22 cellular contexts compared by ENCODE assay signal in the genomic region with DNA sequence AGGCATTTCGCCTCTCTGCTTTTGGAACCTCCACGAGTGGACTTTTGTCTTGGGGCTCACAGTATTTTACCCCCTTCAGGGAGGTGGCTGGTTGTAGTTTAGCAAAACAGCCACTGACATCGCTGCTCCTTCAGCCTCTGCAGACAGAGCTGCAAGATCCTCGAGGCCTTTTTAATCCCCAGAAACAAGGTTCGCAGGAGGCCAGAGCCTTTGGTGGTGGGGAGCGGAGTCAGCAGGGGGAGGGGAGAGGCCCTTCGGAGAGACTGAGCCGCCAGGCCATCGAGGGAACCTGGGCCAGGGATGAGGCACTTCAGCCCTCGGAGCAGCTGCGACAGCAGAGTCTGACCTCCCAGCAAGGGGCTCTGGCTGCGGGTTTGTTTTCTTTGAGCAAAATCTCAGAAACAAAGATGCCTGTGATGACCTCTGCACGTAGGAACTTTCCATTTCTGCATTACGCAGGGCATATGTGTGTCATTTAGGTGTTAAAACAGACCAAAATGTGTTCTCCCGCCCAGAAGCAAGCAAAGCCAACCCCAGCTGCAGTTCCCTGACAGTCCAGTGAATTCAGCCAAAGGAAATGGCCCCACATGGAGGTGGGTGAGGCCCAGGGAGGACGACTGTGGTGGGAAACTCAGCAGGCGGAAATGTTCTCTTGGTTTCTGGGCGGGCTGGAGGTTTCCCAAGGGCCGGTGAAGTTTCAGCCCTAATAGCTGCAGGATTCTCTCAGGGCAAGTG.
A peak's percentile ranks its signal among the peaks of the same experiment; 100 is the strongest.
DNase-seq lines count a peak whose midpoint lies in the region; ATAC-seq and TF ChIP-seq lines count a peak whose summit lies in the region.
"Had no signal": no experiment of that assay in that cellular context is flagged by ENCODE, and none has a peak within 500 bp of the region (broad histone marks: within the 10 kb centered on the region; RNA-seq: fewer than 3 reads in every experiment).

No MANE protein-coding gene starts in this region.

- no TSS peak for BruUV-seq in OCI-LY7 (replicated peaks; lab: Mats Ljungman, UMichigan)

- H3K36me3 ChIP-seq in GM23338 (ENCODE audit: insufficient read depth) (no peaks in the 10 kb centered on the region), spleen (no peaks in the 10 kb centered on the region), OCI-LY7 (ENCODE audit: insufficient read depth, low read length) (no peaks in the 10 kb centered on the region)
- H3K36me3 ChIP-seq: ascending aorta, colonic mucosa, upper lobe of left lung had no signal

- no peak overlapping the region for H3K4me3 Mint-ChIP-seq in GM23338
- H3K4me3 Mint-ChIP-seq: activated CD4-positive, alpha-beta T cell treated with anti-CD3 and anti-CD28 coated beads, Interleukin-2, amount 10 ng/mL, durations not matched to agents 24 days and 14 days; activated CD8-positive, alpha-beta memory T cell treated with anti-CD3 and anti-CD28 coated beads, Interleukin-2, amount 10 ng/mL, durations not matched to agents 7 days and 5 days; activated naive CD4-positive, alpha-beta T cell treated with anti-CD3 and anti-CD28 coated beads, Interleukin-2, amount 50 U/mL, for 24 hours; activated T-helper 1 cell treated with anti-CD3 and anti-CD28 coated beads, Interleukin-12 subunit alpha, Interleukin-12 subunit beta, Interleukin-2, Interleukin-4 antibody, amounts not matched to agents 30 ng/mL and 10 ng/mL and 1 ng/mL, durations not matched to agents 14 hours and 24 hours and 36 hours; HFFc6; stimulated activated naive CD8-positive, alpha-beta T cell treated with anti-CD3 and anti-CD28 coated beads, Interleukin-15, amount 100 ng/mL, for 72 hours had no signal

- H3K36me3 Mint-ChIP-seq in GM23338 (ENCODE audit: low read depth) = no peaks in the 10 kb centered on the region
- H3K36me3 Mint-ChIP-seq: activated CD8-positive, alpha-beta memory T cell treated with anti-CD3 and anti-CD28 coated beads, Interleukin-2, amount 10 ng/mL, durations not matched to agents 7 days and 5 days; activated naive CD4-positive, alpha-beta T cell treated with anti-CD3 and anti-CD28 coated beads, Interleukin-2, amount 50 U/mL, for 24 hours had no signal

- H3K79me2 ChIP-seq in GM23338 (replicated peaks; ENCODE audit: insufficient read depth) (no peaks in the 10 kb centered on the region), OCI-LY7 (ENCODE audit: insufficient read depth, low read depth, low read length) (no peaks in the 10 kb centered on the region)

- H3K9me3 Mint-ChIP-seq in GM23338 = no peaks in the 10 kb centered on the region; the same call in 2 of the 3 replicates
- H3K9me3 Mint-ChIP-seq: activated CD4-positive, alpha-beta T cell treated with anti-CD3 and anti-CD28 coated beads, Interleukin-2, amount 10 ng/mL, durations not matched to agents 24 days and 14 days; activated naive CD4-positive, alpha-beta T cell treated with anti-CD3 and anti-CD28 coated beads, Interleukin-2, amount 50 U/mL, for 24 hours; activated T-helper 1 cell treated with anti-CD3 and anti-CD28 coated beads, Interleukin-12 subunit alpha, Interleukin-12 subunit beta, Interleukin-2, Interleukin-4 antibody, amounts not matched to agents 30 ng/mL and 10 ng/mL and 1 ng/mL, durations not matched to agents 14 hours and 24 hours and 36 hours; stimulated activated naive CD8-positive, alpha-beta T cell treated with anti-CD3 and anti-CD28 coated beads, Interleukin-15, amount 100 ng/mL, for 72 hours had no signal

- peak; percentile 36 for ATAC-seq in GM23338
- peak; percentile 24 to 60 for ATAC-seq in left cardiac atrium
- no peak for ATAC-seq in HG03520 (IDR thresholded peaks at IDR 0.05; ENCODE audit: unreplicated experiment)
- no peak for ATAC-seq in HG02970 (IDR thresholded peaks at IDR 0.05; ENCODE audit: low FRiP score, unreplicated experiment)
- ATAC-seq: activated CD8-positive, alpha-beta memory T cell treated with anti-CD3 and anti-CD28 coated beads, Interleukin-2, amount 10 ng/mL, durations not matched to agents 7 days and 5 days; stimulated activated naive CD8-positive, alpha-beta T cell treated with anti-CD3 and anti-CD28 coated beads, Interleukin-15, amount 100 ng/mL, for 72 hours had no signal

- H3K27ac ChIP-seq in GM23338 (ENCODE audit: low read depth) (no peak overlapping the region), spleen (no peak overlapping the region), OCI-LY7 (ENCODE audit: low read depth, low read length, poor library complexity, severe bottlenecking) (no peak overlapping the region)
- H3K27ac ChIP-seq: ascending aorta, colonic mucosa, upper lobe of left lung had no signal

- no peak overlapping the region for H3K27ac Mint-ChIP-seq in GM23338
- H3K27ac Mint-ChIP-seq: activated CD4-positive, alpha-beta T cell treated with anti-CD3 and anti-CD28 coated beads, Interleukin-2, amount 10 ng/mL, durations not matched to agents 24 days and 14 days; activated CD8-positive, alpha-beta memory T cell treated with anti-CD3 and anti-CD28 coated beads, Interleukin-2, amount 10 ng/mL, durations not matched to agents 7 days and 5 days; activated naive CD4-positive, alpha-beta T cell treated with anti-CD3 and anti-CD28 coated beads, Interleukin-2, amount 50 U/mL, for 24 hours; activated T-helper 1 cell treated with anti-CD3 and anti-CD28 coated beads, Interleukin-12 subunit alpha, Interleukin-12 subunit beta, Interleukin-2, Interleukin-4 antibody, amounts not matched to agents 30 ng/mL and 10 ng/mL and 1 ng/mL, durations not matched to agents 14 hours and 24 hours and 36 hours; HFFc6 had no signal

- peak overlapping the region; percentile 83 for H2AFZ ChIP-seq in GM23338
- no peak overlapping the region for H2AFZ ChIP-seq in OCI-LY7 (ENCODE audit: low read length)

- H3F3A ChIP-seq in GM23338 (replicated peaks; ENCODE audit: low read depth) = no peaks in the 10 kb centered on the region

- no peaks in the 10 kb centered on the region for H3K4me1 ChIP-seq in GM23338 (ENCODE audit: insufficient read depth)
- no peaks in the 10 kb centered on the region for H3K4me1 ChIP-seq in spleen
- H3K4me1 ChIP-seq in OCI-LY7 (ENCODE audit: insufficient read depth, low read length, poor library complexity, severe bottlenecking) = peaks cover 11% of the 10 kb centered on the region
- H3K4me1 ChIP-seq: ascending aorta, colonic mucosa, upper lobe of left lung had no signal

- TF ChIP-seq CTCF in GM23338 (conservative IDR thresholded peaks at IDR 0.05; ENCODE audit: low read depth in 2 of 2) (no peak), spleen (IDR thresholded peaks at IDR 0.05 in 8 of 11, conservative IDR thresholded peaks at IDR 0.05 in 3 of 11) (no peak), OCI-LY7 (conservative IDR thresholded peaks at IDR 0.05; ENCODE audit: low read length) (no peak)

- no peak overlapping the region for H3K4me3 ChIP-seq in GM23338
- H3K4me3 ChIP-seq in spleen = no peak overlapping the region
- H3K4me3 ChIP-seq in OCI-LY7 (ENCODE audit: low read depth, low read length, poor library complexity, severe bottlenecking) = no peak overlapping the region
- H3K4me3 ChIP-seq: ascending aorta, colonic mucosa, upper lobe of left lung had no signal

- H3K27me3 Mint-ChIP-seq in GM23338 (ENCODE audit: insufficient read depth, low read depth, poor library complexity) = peaks cover 11% of the 10 kb centered on the region
- H3K27me3 Mint-ChIP-seq: activated CD4-positive, alpha-beta T cell treated with anti-CD3 and anti-CD28 coated beads, Interleukin-2, amount 10 ng/mL, durations not matched to agents 24 days and 14 days had no signal

- POLR2A ChIA-PET in OCI-LY7 (lab: Charles Lee) = no interaction called here

- CTCF ChIA-PET in OCI-LY7 (lab: Charles Lee; ENCODE audit: unreplicated experiment) = no interaction called here

- H3K4me2 ChIP-seq in GM23338 (no peak overlapping the region), OCI-LY7 (ENCODE audit: low read length) (no peak overlapping the region)

- DNase-seq in GM23338 (ENCODE audit: low spot score) (no peak), astrocyte of the hippocampus (ENCODE audit: low read depth, low spot score) (peak; percentile 39), left cardiac atrium (peak; percentile 36), retina (peak; percentile 52), spleen (no peak), OCI-LY7 (ENCODE audit: low spot score) (no peak)
- DNase-seq: activated CD4-positive, alpha-beta T cell treated with anti-CD3 and anti-CD28 coated beads, Interleukin-2, amount 10 ng/mL, durations not matched to agents 24 days and 14 days; activated CD8-positive, alpha-beta memory T cell treated with anti-CD3 and anti-CD28 coated beads, Interleukin-2, amount 10 ng/mL, durations not matched to agents 7 days and 5 days; Caco-2; colonic mucosa; HFFc6; NCI-H1105 treated with DMSO at 0.1 percent for 48 hours; NCI-H2081 treated with DMSO at 0.1 percent for 48 hours; small intestine; stimulated activated CD4-positive, alpha-beta T cell treated with anti-CD3 and anti-CD28 coated beads, Interleukin-4, amount 100 ng/mL, for 4 hours; stimulated activated naive CD8-positive, alpha-beta T cell treated with anti-CD3 and anti-CD28 coated beads, Interleukin-15, amount 100 ng/mL, for 72 hours; upper lobe of left lung had no signal

- intact Hi-C loops in left cardiac atrium (cut with DNase I) = no loop called here
- intact Hi-C loops in spleen (cut with DNase I; ENCODE audit: low total_unique reads) = no loop called here
- intact Hi-C loops in OCI-LY7 (cut with micrococcal nuclease; ENCODE audit: unreplicated experiment) = no loop called here

- H3K9me2 ChIP-seq in GM23338 (ENCODE audit: insufficient read depth) (no peaks in the 10 kb centered on the region), OCI-LY7 (ENCODE audit: insufficient read depth, low read length) (no peaks in the 10 kb centered on the region)

- H3K27me3 ChIP-seq in GM23338 (ENCODE audit: insufficient read depth) (no peaks in the 10 kb centered on the region), spleen (replicated peaks in 1 of 7) (peaks cover 0 to 4% (median 0%) of the 10 kb centered on the region in 7 donors)
- H3K27me3 ChIP-seq: ascending aorta, colonic mucosa, upper lobe of left lung had no signal

- no peak for TF ChIP-seq POLR2A in spleen (IDR thresholded peaks at IDR 0.05)

- WGBS in spleen, 5 donors = 81 to 88% (median 83%) methylated on average over 19 of the region's 19 CpGs

- no peaks in the 10 kb centered on the region for H3K9me3 ChIP-seq in spleen
- no peaks in the 10 kb centered on the region for H3K9me3 ChIP-seq in OCI-LY7 (ENCODE audit: low read length)
- H3K9me3 ChIP-seq: ascending aorta, Caco-2, colonic mucosa, upper lobe of left lung had no signal

- H4K20me1 ChIP-seq in GM23338 (replicated peaks; ENCODE audit: insufficient read depth) (no peaks in the 10 kb centered on the region), OCI-LY7 (ENCODE audit: insufficient read depth, low read length) (no peaks in the 10 kb centered on the region)

- no peaks in the 10 kb centered on the region; the same call in 2 of the 3 replicates for H3K4me1 Mint-ChIP-seq in GM23338
- H3K4me1 Mint-ChIP-seq: activated CD4-positive, alpha-beta T cell treated with anti-CD3 and anti-CD28 coated beads, Interleukin-2, amount 10 ng/mL, durations not matched to agents 24 days and 14 days; activated naive CD4-positive, alpha-beta T cell treated with anti-CD3 and anti-CD28 coated beads, Interleukin-2, amount 50 U/mL, for 24 hours; stimulated activated naive CD8-positive, alpha-beta T cell treated with anti-CD3 and anti-CD28 coated beads, Interleukin-15, amount 100 ng/mL, for 72 hours had no signal

TF ChIP-seq in GM23338, 12 proteins besides CTCF, POLR2A, EP300 and RAD21:
- no peak for TF ChIP-seq POLR2AphosphoS5 (IDR thresholded peaks at IDR 0.05; ENCODE audit: low read depth)

Comparison
In these comparisons a context has a peak if more than half of its experiments do, and no peak if none do; other contexts are left out.
1. ATAC-seq: peak in GM23338 (single experiment) and left cardiac atrium (2 of 2); none in HG03520 (single experiment) and HG02970 (single experiment).
2. DNase-seq: peak in astrocyte of the hippocampus (single experiment), left cardiac atrium (single experiment) and retina (single experiment); none in GM23338 (single experiment), spleen (single experiment) and OCI-LY7 (single experiment).